In genomic region chr1:160777486-160778089, GRCh38 we compare ENCODE assay signal across 9 cellular contexts. TPM values are rescaled to one million over a fixed set of nuclear protein-coding genes. Genes with fewer than 3 reads are reported as not detected.
DNase-seq lines count a peak whose midpoint lies in the region; ATAC-seq, FAIRE-seq and TF ChIP-seq lines count a peak whose summit lies in the region.
"Had no signal": no experiment of that assay in that cellular context is flagged by ENCODE, and none has a peak within 500 bp of the region (broad histone marks: within the 10 kb centered on the region; RNA-seq: fewer than 3 reads in every experiment).

No MANE protein-coding gene starts in this region.

- H2BK15ac ChIP-seq in H9 (ENCODE audit: low read depth, low read length) = no peak overlapping the region

- TF ChIP-seq EP300 in GM12878 (IDR thresholded peaks at IDR 0.05; ENCODE audit: borderline replicate concordance in 1 of 2, control insufficient read depth in 1 of 2, low read depth in 2 of 2, low read length in 2 of 2) = no peak

- in situ Hi-C loops in Panc1 (cut with HindIII; ENCODE audit: low pct_unique_long_range_greater_than_20kb, low sequenced_read_pairs) = no loop called here
- in situ Hi-C loops in GM12878 (cut with MboI) = loop anchor here (5.0 kb wide), 2 partner anchors 55 to 175 kb away; partner anchors contain the start of gene ITLN2

- H3K4ac ChIP-seq in H9 (ENCODE audit: low read depth, low read length) = no peak overlapping the region

- H3K4me1 Mint-ChIP-seq in CD4-positive, CD25-positive, alpha-beta regulatory T cell = peaks cover 0 to 20% (median 3%) of the 10 kb centered on the region in 4 donors
- H3K4me1 Mint-ChIP-seq in H9 (peaks cover 9 to 19% of the 10 kb centered on the region in 2 experiments; a peak in 3 of 4 replicates), naive B cell (peaks cover 45 to 74% (median 57%) of the 10 kb centered on the region in 3 donors)

- H3K79me2 ChIP-seq in H9 (ENCODE audit: insufficient read depth, low read length) (no peaks in the 10 kb centered on the region), GM12878 (ENCODE audit: control insufficient read depth, insufficient read depth, low read length) (no peaks in the 10 kb centered on the region; the same call in 1 of the 2 replicates)

- H2BK12ac ChIP-seq in H9 (ENCODE audit: insufficient read length, low read depth, low read length) = no peak overlapping the region

- H3K9me3 Mint-ChIP-seq in CD4-positive, CD25-positive, alpha-beta regulatory T cell = no peaks in the 10 kb centered on the region
- H3K9me3 Mint-ChIP-seq in H9 (peaks cover 4 to 7% of the 10 kb centered on the region in 2 experiments; a peak in 3 of 5 replicates), naive B cell (no peaks in the 10 kb centered on the region)

- no peak overlapping the region for H4K91ac ChIP-seq in H9 (ENCODE audit: insufficient read length, low read depth, low read length)

- peak; percentile 27 for FAIRE-seq in GM12878 (lab: Jason Lieb, UNC)

- CTCF ChIA-PET in Panc1 (lab: Charles Lee) (interaction anchor here (1.4 kb wide), 1 partner anchor 174 kb away, joined by 5 read pairs; no protein-coding TSS in a partner anchor), GM12878 (lab: Yijun Ruan, JAX) (interaction anchor here (0.6 to 10.9 kb wide), 51 partner anchors 9 to 218 kb away, joined by 3 to 247 read pairs (median 6); partner anchors contain the start of genes CD244, CD48, ITLN1 and ITLN2)

- H4K20me1 ChIP-seq in H9 (ENCODE audit: control insufficient read depth, insufficient read depth, insufficient read length) = no peaks in the 10 kb centered on the region
- H4K20me1 ChIP-seq in GM12878 (ENCODE audit: control insufficient read depth, insufficient read depth) = no peaks in the 10 kb centered on the region

- H3K27ac Mint-ChIP-seq in CD4-positive, CD25-positive, alpha-beta regulatory T cell = peak overlapping the region in 1 of 3 donors; percentile 76
- H3K27ac Mint-ChIP-seq in H9 = peak overlapping the region in 2 of 3 experiments; percentile 17 to 32; a peak in 4 of 7 replicates
- H3K27ac Mint-ChIP-seq in naive B cell = peak overlapping the region; percentile 80 to 98 (median 92)

- TF ChIP-seq CTCF in H9 (conservative IDR thresholded peaks at IDR 0.05) (peak; percentile 76), Panc1 (IDR thresholded peaks at IDR 0.05) (peak; percentile 74), GM12878 (IDR thresholded peaks at IDR 0.05 in 2 of 3, conservative IDR thresholded peaks at IDR 0.05 in 1 of 3; ENCODE audit: control insufficient read depth in 2 of 3, extremely low read depth in 1 of 3, insufficient read depth in 1 of 3, low read depth in 3 of 3, low read length in 3 of 3) (peak; percentile 66 to 78 (median 67))

- H3K4me2 ChIP-seq in H9 (ENCODE audit: insufficient read depth, insufficient read length, low read length) (no peak overlapping the region), GM12878 (ENCODE audit: control insufficient read depth, insufficient read depth) (no peak overlapping the region)

- WGBS in H9 (ENCODE audit: extremely low coverage, insufficient read length, low lambda C conversion rate) = no CpG with 5 or more reads among the region's 7 CpGs
- whole genome bisulfite sequencing in GM12878 (ENCODE audit: insufficient coverage, insufficient replicate concordance, low lambda C conversion rate, missing lambda C conversion rate) = 38% methylated on average over 7 of the region's 7 CpGs

- H3K27me3 Mint-ChIP-seq in CD4-positive, CD25-positive, alpha-beta regulatory T cell = no peaks in the 10 kb centered on the region
- H3K27me3 Mint-ChIP-seq in H9 (ENCODE audit: low read depth) (no peaks in the 10 kb centered on the region), naive B cell (no peaks in the 10 kb centered on the region)

- no peaks in the 10 kb centered on the region for H3K36me3 ChIP-seq in CD4-positive, CD25-positive, alpha-beta regulatory T cell (ENCODE audit: control insufficient read depth, insufficient read depth, low read length)
- H3K36me3 ChIP-seq in Panc1 (ENCODE audit: control insufficient read depth, insufficient read depth, low read length) (no peaks in the 10 kb centered on the region), GM12878 (ENCODE audit: control insufficient read depth in 2 of 2, insufficient read depth in 2 of 2, low read length in 1 of 2) (no peaks in the 10 kb centered on the region), MG63 (no peaks in the 10 kb centered on the region)

- no peaks in the 10 kb centered on the region for H3K36me3 Mint-ChIP-seq in CD4-positive, CD25-positive, alpha-beta regulatory T cell
- H3K36me3 Mint-ChIP-seq in H9 (ENCODE audit: insufficient read depth in 1 of 3, low read depth in 3 of 3) (peaks cover 0 to 5% (median 1%) of the 10 kb centered on the region in 3 experiments; a peak in 3 of 7 replicates), naive B cell (peaks cover 0 to 19% of the 10 kb centered on the region in 2 donors)

- H3K23me2 ChIP-seq in H9 (ENCODE audit: insufficient read length, low read depth, low read length, poor library complexity, severe bottlenecking) = no peaks in the 10 kb centered on the region

- DNase-seq in CD4-positive, CD25-positive, alpha-beta regulatory T cell = peak; percentile 30 to 67 (median 60)
- DNase-seq in H9 (peak; percentile 66), Panc1 (ENCODE audit: low read depth, low spot score) (peak; percentile 32), GM12878 (ENCODE audit: low read depth, low spot score) (no peak), naive B cell (no peak), MG63 (no peak), pons (ENCODE audit: low spot score) (no peak)

- BruUV-seq in Panc1 (replicated peaks; lab: Mats Ljungman, UMichigan) (no TSS peak), GM12878 (replicated peaks; lab: Mats Ljungman, UMichigan) (no TSS peak)

- no peak overlapping the region for H2BK20ac ChIP-seq in H9 (ENCODE audit: low read depth, low read length, poor library complexity, severe bottlenecking)

- TF ChIP-seq POLR2A in GM12878 (IDR thresholded peaks at IDR 0.05; ENCODE audit: low read depth, low read length) = no peak

- no peak overlapping the region for H2AK5ac ChIP-seq in H9 (ENCODE audit: insufficient read length, low read length)

- H2BK5ac ChIP-seq in H9 (ENCODE audit: insufficient read length, low read length) = no peak overlapping the region

- H3K9me3 ChIP-seq in CD4-positive, CD25-positive, alpha-beta regulatory T cell (ENCODE audit: control insufficient read depth in 2 of 2, low read length in 2 of 2) = no peaks in the 10 kb centered on the region
- no peaks in the 10 kb centered on the region for H3K9me3 ChIP-seq in H9 (ENCODE audit: control insufficient read depth, low read depth, low read length)
- no peaks in the 10 kb centered on the region for H3K9me3 ChIP-seq in Panc1 (ENCODE audit: control insufficient read depth, insufficient read depth, low read depth, low read length)
- no peaks in the 10 kb centered on the region; the same call in 2 of the 3 replicates for H3K9me3 ChIP-seq in GM12878 (replicated peaks; ENCODE audit: control insufficient read depth, insufficient read depth, low read length)
- no peaks in the 10 kb centered on the region for H3K9me3 ChIP-seq in MG63

- no peak overlapping the region for H3K23ac ChIP-seq in H9 (ENCODE audit: insufficient read length, low read depth, low read length)

- no peak overlapping the region for H2BK120ac ChIP-seq in H9 (ENCODE audit: low read depth, low read length, poor library complexity, severe bottlenecking)

- no peak overlapping the region for H3K56ac ChIP-seq in H9 (ENCODE audit: insufficient read length, low read depth, low read length)

- H3K9ac ChIP-seq in H9 (ENCODE audit: extremely low read depth, insufficient read length, low read length) = no peak overlapping the region
- no peak overlapping the region for H3K9ac ChIP-seq in GM12878 (ENCODE audit: control insufficient read depth, insufficient read depth, low read length)

- no peak overlapping the region for H2AFZ ChIP-seq in H9 (ENCODE audit: low read length)
- no peak overlapping the region for H2AFZ ChIP-seq in GM12878 (ENCODE audit: control insufficient read depth, low read depth, low read length)

- no peak overlapping the region for H4K8ac ChIP-seq in H9 (replicated peaks; ENCODE audit: insufficient read length, low read depth, low read length)

- no peak overlapping the region for H3K4me3 ChIP-seq in CD4-positive, CD25-positive, alpha-beta regulatory T cell (ENCODE audit: low read depth, low read length)
- no peak overlapping the region for H3K4me3 ChIP-seq in Panc1 (ENCODE audit: low read depth in 2 of 2, low read length in 2 of 2)
- H3K4me3 ChIP-seq in GM12878 = no peak overlapping the region
- H3K4me3 ChIP-seq in MG63 = no peak overlapping the region

- no peak overlapping the region for H3K14ac ChIP-seq in H9 (ENCODE audit: insufficient read depth, low read length)

- no peak overlapping the region for H4K5ac ChIP-seq in H9 (ENCODE audit: insufficient read length, low read depth, low read length)

- H3K4me1 ChIP-seq in CD4-positive, CD25-positive, alpha-beta regulatory T cell (ENCODE audit: control insufficient read depth, insufficient read depth, low read length, poor library complexity, severe bottlenecking) = no peaks in the 10 kb centered on the region
- H3K4me1 ChIP-seq in H9 (ENCODE audit: insufficient read depth, low read length) = no peaks in the 10 kb centered on the region
- H3K4me1 ChIP-seq in Panc1 (ENCODE audit: control insufficient read depth, insufficient read depth, low read length) = no peaks in the 10 kb centered on the region
- H3K4me1 ChIP-seq in GM12878 (ENCODE audit: control insufficient read depth, insufficient read depth, low read length) = peaks cover 50% of the 10 kb centered on the region

- RAD21 ChIA-PET in GM12878 (lab: Charles Lee; ENCODE audit: unreplicated experiment) = interaction anchor here (0.9 to 10.8 kb wide), 28 partner anchors 11 to 349 kb away, joined by 3 to 193 read pairs (median 6); partner anchors contain the start of genes CD244, ITLN2, LY9 and SLAMF1

- H3K4me3 Mint-ChIP-seq in CD4-positive, CD25-positive, alpha-beta regulatory T cell = no peak overlapping the region
- H3K4me3 Mint-ChIP-seq in H9 (no peak overlapping the region), naive B cell (no peak overlapping the region)

- peak; percentile 81 for TF ChIP-seq RAD21 in GM12878 (IDR thresholded peaks at IDR 0.05; ENCODE audit: insufficient read depth, low read depth, low read length)

- SMC1A ChIA-PET in GM12878 (lab: Charles Lee; ENCODE audit: uncharacterized antibody, unreplicated experiment) = interaction anchor here (0.7 to 15.6 kb wide), 30 partner anchors 9 to 212 kb away, joined by 3 to 447 read pairs (median 8); partner anchors contain the start of genes CD244, CD48, ITLN2 and LY9

- no peak overlapping the region for H3K27ac ChIP-seq in CD4-positive, CD25-positive, alpha-beta regulatory T cell (ENCODE audit: insufficient read depth, low read length, poor library complexity, severe bottlenecking)
- H3K27ac ChIP-seq in H9 (ENCODE audit: insufficient read length, low read depth, low read length) (no peak overlapping the region), Panc1 (ENCODE audit: low read length) (no peak overlapping the region), GM12878 (ENCODE audit: control insufficient read depth, insufficient read depth) (no peak overlapping the region)

- H3K79me1 ChIP-seq in H9 (ENCODE audit: insufficient read depth, low read depth, low read length, poor library complexity, severe bottlenecking) = no peaks in the 10 kb centered on the region

- ATAC-seq in CD4-positive, CD25-positive, alpha-beta regulatory T cell (ENCODE audit: low read depth in 2 of 2) = peak; percentile 62 to 64
- ATAC-seq in Panc1 (peak; percentile 61; the same call in 1 of the 2 replicates), GM12878 (peak; percentile 36), naive B cell (ENCODE audit: low read depth in 2 of 2) (no peak), GM19324 (IDR thresholded peaks at IDR 0.05; ENCODE audit: low FRiP score, unreplicated experiment) (no peak)

- H3K27me3 ChIP-seq in CD4-positive, CD25-positive, alpha-beta regulatory T cell (ENCODE audit: control insufficient read depth, insufficient read depth, low read length) = no peaks in the 10 kb centered on the region
- H3K27me3 ChIP-seq in H9 (ENCODE audit: insufficient read depth, low read length) (no peaks in the 10 kb centered on the region), Panc1 (ENCODE audit: control insufficient read depth, insufficient read depth, low read length) (peaks cover 5% of the 10 kb centered on the region), GM12878 (replicated peaks in 1 of 2; ENCODE audit: control insufficient read depth in 2 of 2, insufficient read depth in 2 of 2, low read length in 1 of 2) (no peaks in the 10 kb centered on the region), MG63 (no peaks in the 10 kb centered on the region; the same call in 1 of the 2 replicates)

- H3K18ac ChIP-seq in H9 (ENCODE audit: insufficient read length, low read depth, low read length) = no peak overlapping the region

- intact Hi-C loops in Panc1 (cut with micrococcal nuclease; ENCODE audit: unreplicated experiment) (no loop called here), GM12878 (cut with micrococcal nuclease; ENCODE audit: unreplicated experiment) (loop anchor here (1.0 to 2.0 kb wide), 2 partner anchors 53 to 173 kb away; no protein-coding TSS in a partner anchor)

- POLR2A ChIA-PET in Panc1 (lab: Charles Lee) = no interaction called here
- POLR2A ChIA-PET in GM12878 (lab: Charles Lee) = interaction anchor here (0.6 to 5.9 kb wide), 12 partner anchors 10 to 174 kb away, joined by 3 to 33 read pairs (median 6); partner anchors contain the start of genes CD244 and SLAMF7

- no peak overlapping the region for H3T11ph ChIP-seq in H9 (ENCODE audit: low read length)

RNA-seq across cellular contexts. Expression of gene LY9, which starts 18.4 kb away (rescaled TPM):
- 105 TPM for total RNA-seq in CD4-positive, CD25-positive, alpha-beta regulatory T cell
- 100 to 1,000 TPM; 124 to 147 (median 131) TPM for polyA plus RNA-seq in CD4-positive, CD25-positive, alpha-beta regulatory T cell
- total RNA-seq in H9 (2021) (not detected in 2 replicates), Panc1 (2021; ENCODE audit: unreplicated experiment) (0.10 TPM), GM12878 (2014; rRNA removed) (10.7 and 12.5 TPM in 2 replicates), GM12878 (2014; rRNA removed; fragmentation: Illumina TruSeq; extraction: Trizol) (6.6 and 8.0 TPM in 2 replicates), GM12878 (2021) (8.9 and 11.0 TPM in 2 replicates)
- 0.40 TPM for polyA plus RNA-seq in Panc1 (2012; ENCODE audit: insufficient read length)
- 51.7 and 54.8 TPM in 2 replicates for total RNA-seq in GM12878 (2013; cell fraction: nucleolus; rRNA removed)
- 15.9 TPM for polyA plus RNA-seq in GM12878 (2011; ENCODE audit: low read depth)
- polyA plus RNA-seq in GM12878 (2011; rRNA removed) (11.7 and 13.3 TPM in 2 replicates), GM12878 (2014; fragmentation: Illumina TruSeq; extraction: Trizol) (9.8 and 11.7 TPM in 2 replicates), GM12878 (2014; fragmentation: Nextera tagmentation; extraction: Ambion mirVana) (1 to 10 TPM; 2.7 to 2.8 TPM), GM12878 (2014; rRNA removed) (11.4 and 11.6 TPM in 2 replicates), GM12878 (2016; fragmentation: Nextera tagmentation; extraction: Ambion mirVana) (1 to 10 TPM; 7.4 to 9.1 TPM), naive B cell (ENCODE audit: low read depth in 6 of 6) (100 to 1,000 TPM; 143 to 230 (median 167) TPM)
- polyA plus RNA-seq in GM12878 (2011; cell fraction: cytosol; rRNA removed) = 12.8 and 14.6 TPM in 2 replicates
- polyA plus RNA-seq in GM12878 (2011; cell fraction: nucleus; rRNA removed) = 11.6 and 16.1 TPM in 2 replicates
- 16.7 and 24.0 TPM in 2 replicates for polyA plus RNA-seq in GM12878 (2012)
- polyA minus RNA-seq in GM12878 (2011; rRNA and poly(A)+ RNA removed) = 13.6 and 16.5 TPM in 2 replicates
- 3.5 TPM in 2 replicates for polyA minus RNA-seq in GM12878 (2011; cell fraction: cytosol; rRNA and poly(A)+ RNA removed)
- 10.8 and 12.2 TPM in 2 replicates for polyA minus RNA-seq in GM12878 (2011; cell fraction: nucleus; rRNA and poly(A)+ RNA removed)
- total RNA-seq in MG63 (2014; rRNA removed; shearing (Covaris generic); ENCODE audit: low replicate concordance) = not detected in 2 replicates
- total RNA-seq: glomerular endothelial cell had no signal

RNA-seq across cellular contexts. Expression of gene SLAMF7, which starts 38.5 kb away (rescaled TPM):
- 0.76 TPM for total RNA-seq in CD4-positive, CD25-positive, alpha-beta regulatory T cell
- polyA plus RNA-seq in CD4-positive, CD25-positive, alpha-beta regulatory T cell = under 1 TPM; 0.07 to 0.88 (median 0.15) TPM
- total RNA-seq in H9 (2021) = not detected in 2 replicates
- 0.21 TPM for total RNA-seq in Panc1 (2021; ENCODE audit: unreplicated experiment)
- polyA plus RNA-seq in Panc1 (2012; ENCODE audit: insufficient read length) = not detected
- total RNA-seq in GM12878 (2013; cell fraction: nucleolus; rRNA removed) = 340 and 341 TPM in 2 replicates
- 74.4 and 76.2 TPM in 2 replicates for total RNA-seq in GM12878 (2014; rRNA removed)
- 81.5 and 88.1 TPM in 2 replicates for total RNA-seq in GM12878 (2014; rRNA removed; fragmentation: Illumina TruSeq; extraction: Trizol)
- 124 and 133 TPM in 2 replicates for total RNA-seq in GM12878 (2021)
- polyA plus RNA-seq in GM12878 (2011; ENCODE audit: low read depth) = 147 TPM
- 275 and 284 TPM in 2 replicates for polyA plus RNA-seq in GM12878 (2011; rRNA removed)
- 168 and 176 TPM in 2 replicates for polyA plus RNA-seq in GM12878 (2011; cell fraction: cytosol; rRNA removed)
- 116 and 168 TPM in 2 replicates for polyA plus RNA-seq in GM12878 (2011; cell fraction: nucleus; rRNA removed)
- 182 and 235 TPM in 2 replicates for polyA plus RNA-seq in GM12878 (2012)
- polyA plus RNA-seq in GM12878 (2014; fragmentation: Illumina TruSeq; extraction: Trizol) = 182 and 208 TPM in 2 replicates
- 10 to 100 TPM; 66.6 to 83.4 TPM for polyA plus RNA-seq in GM12878 (2014; fragmentation: Nextera tagmentation; extraction: Ambion mirVana)
- 118 and 125 TPM in 2 replicates for polyA plus RNA-seq in GM12878 (2014; rRNA removed)
- polyA plus RNA-seq in GM12878 (2016; fragmentation: Nextera tagmentation; extraction: Ambion mirVana) = 100 to 1,000 TPM; 102 to 114 TPM
- 184 and 200 TPM in 2 replicates for polyA minus RNA-seq in GM12878 (2011; rRNA and poly(A)+ RNA removed)
- polyA minus RNA-seq in GM12878 (2011; cell fraction: cytosol; rRNA and poly(A)+ RNA removed) = 46.2 and 51.3 TPM in 2 replicates
- polyA minus RNA-seq in GM12878 (2011; cell fraction: nucleus; rRNA and poly(A)+ RNA removed) = 108 and 125 TPM in 2 replicates
- polyA plus RNA-seq in naive B cell (ENCODE audit: low read depth in 6 of 6) = 1 to 10 TPM in 5 of 6 donors, not detected in 1; 1.2 to 5.3 (median 3.0) TPM
- total RNA-seq in MG63 (2014; rRNA removed; shearing (Covaris generic); ENCODE audit: low replicate concordance) = not detected in 2 replicates
- total RNA-seq: glomerular endothelial cell had no signal

Comparison
In these comparisons a context has a peak if more than half of its experiments do, and no peak if none do; other contexts are left out.
1. ATAC-seq: peak in CD4-positive, CD25-positive, alpha-beta regulatory T cell (2 of 2), Panc1 (single experiment) and GM12878 (single experiment); none in naive B cell (0 of 2) and GM19324 (single experiment).
2. DNase-seq: peak in CD4-positive, CD25-positive, alpha-beta regulatory T cell (3 of 3), H9 (single experiment) and Panc1 (single experiment); none in GM12878 (single experiment), naive B cell (single experiment), MG63 (single experiment) and pons (single experiment).
3. RNA of gene SLAMF7, which starts 38.5 kb away (total RNA-seq): 74.4 to 341 TPM in GM12878; 0.76 TPM in CD4-positive, CD25-positive, alpha-beta regulatory T cell (single experiment), 0.21 TPM in Panc1 (single experiment), not detected in H9 and not detected in MG63; every median in the first group is over 10 times any median in the second.
4. Peak in every context shown above with its lines, with median percentiles within 50 percentile points of each other: CTCF ChIP-seq.